Comparison of ENCODE assay signal across 8 cellular contexts in genomic region chrX:153933751-153934472, GRCh38. TPM values are rescaled to one million over a fixed set of nuclear protein-coding genes. Genes with fewer than 3 reads are reported as not detected.
A peak's percentile ranks its signal among the peaks of the same experiment; 100 is the strongest.
DNase-seq lines count a peak whose midpoint lies in the region; ATAC-seq and TF ChIP-seq lines count a peak whose summit lies in the region.

No MANE protein-coding gene starts in this region.

- CTCF ChIA-PET in activated naive CD4-positive, alpha-beta T cell treated with anti-CD3 and anti-CD28 coated beads, Interleukin-2, amount 10 ng/mL, durations not matched to agents 7 days and 5 days (lab: Charles Lee) = interaction anchor here (2.2 to 14.7 kb wide), 2 partner anchors 9 to 14 kb away, joined by 7 to 241 read pairs; partner anchors contain the start of gene RENBP

- H3K4me3 Mint-ChIP-seq in activated naive CD4-positive, alpha-beta T cell treated with anti-CD3 and anti-CD28 coated beads, Interleukin-2, amount 10 ng/mL, durations not matched to agents 7 days and 5 days = peak overlapping the region; percentile 83

- no peak for TF ChIP-seq POLR2A in transverse colon (IDR thresholded peaks at IDR 0.05)

- peak overlapping the region in 1 of 2 donors; percentile 67 for H3K27ac ChIP-seq in left lung
- peak overlapping the region; percentile 68 to 87 (median 72) for H3K27ac ChIP-seq in transverse colon

- H3K9me3 Mint-ChIP-seq in activated naive CD4-positive, alpha-beta T cell treated with anti-CD3 and anti-CD28 coated beads, Interleukin-2, amount 10 ng/mL, durations not matched to agents 7 days and 5 days = no peaks in the 10 kb centered on the region
- no peaks in the 10 kb centered on the region for H3K9me3 Mint-ChIP-seq in activated naive CD4-positive, alpha-beta T cell treated with anti-CD3 and anti-CD28 coated beads, Interleukin-2, amount 50 U/mL, for 72 hours

- 32 to 45% methylated on average over 5 to 13 of the region's 14 CpGs for WGBS in transverse colon (ENCODE audit: low coverage in 1 of 2), 2 donors

- H3K27me3 ChIP-seq in left lung = no peaks in the 10 kb centered on the region
- no peaks in the 10 kb centered on the region for H3K27me3 ChIP-seq in transverse colon

- H3K27ac Mint-ChIP-seq in activated naive CD4-positive, alpha-beta T cell treated with anti-CD3 and anti-CD28 coated beads, Interleukin-2, amount 10 ng/mL, durations not matched to agents 7 days and 5 days = peak overlapping the region; percentile 76
- H3K27ac Mint-ChIP-seq in activated naive CD4-positive, alpha-beta T cell treated with anti-CD3 and anti-CD28 coated beads, Interleukin-2, amount 50 U/mL, for 72 hours = peak overlapping the region; percentile 32 to 84

- TF ChIP-seq CTCF in left lung (IDR thresholded peaks at IDR 0.05) (no peak), transverse colon (IDR thresholded peaks at IDR 0.05) (no peak), GM20000 (IDR thresholded peaks at IDR 0.05; ENCODE audit: extremely low read depth, missing control alignments) (no peak)

- H3K9me3 ChIP-seq in left lung = no peaks in the 10 kb centered on the region
- H3K9me3 ChIP-seq in transverse colon = no peaks in the 10 kb centered on the region

- TF ChIP-seq EP300 in transverse colon (IDR thresholded peaks at IDR 0.05; ENCODE audit: low read depth) = no peak

- no peak for DNase-seq in activated naive CD4-positive, alpha-beta T cell treated with anti-CD3 and anti-CD28 coated beads, Interleukin-2, amount 10 ng/mL, durations not matched to agents 7 days and 5 days
- no peak for DNase-seq in activated naive CD4-positive, alpha-beta T cell (lab: John Stamatoyannopoulos, UW)
- DNase-seq in activated naive CD4-positive, alpha-beta T cell treated with anti-CD3 and anti-CD28 coated beads, Interleukin-2, amount 50 U/mL, for 72 hours (ENCODE audit: low spot score in 2 of 2) = no peak
- DNase-seq in left lung (no peak), transverse colon (no peak), hippocampal formation (lab: John Stamatoyannopoulos, UW) (no peak), GM20000 (ENCODE audit: low spot score) (no peak)

- H3K4me3 ChIP-seq in left lung (peak overlapping the region; percentile 53 to 65), transverse colon (peak overlapping the region; percentile 50 to 88 (median 75))

- intact Hi-C loops in left lung (cut with DNase I) = no loop called here
- intact Hi-C loops in transverse colon (cut with DNase I; ENCODE audit: low total_unique reads) = no loop called here

- peaks cover 11 to 31% of the 10 kb centered on the region in 2 donors for H3K4me1 ChIP-seq in left lung
- peaks cover 3 to 22% (median 14%) of the 10 kb centered on the region in 4 donors for H3K4me1 ChIP-seq in transverse colon

- no peak for ATAC-seq in activated naive CD4-positive, alpha-beta T cell treated with anti-CD3 and anti-CD28 coated beads, Interleukin-2, amount 50 U/mL, for 72 hours
- ATAC-seq in left lung (no peak), GM19463 (IDR thresholded peaks at IDR 0.05; ENCODE audit: unreplicated experiment) (no peak)

- H3K27me3 Mint-ChIP-seq in activated naive CD4-positive, alpha-beta T cell treated with anti-CD3 and anti-CD28 coated beads, Interleukin-2, amount 10 ng/mL, durations not matched to agents 7 days and 5 days = no peaks in the 10 kb centered on the region

- H3K36me3 Mint-ChIP-seq in activated naive CD4-positive, alpha-beta T cell treated with anti-CD3 and anti-CD28 coated beads, Interleukin-2, amount 10 ng/mL, durations not matched to agents 7 days and 5 days = peaks cover 13% of the 10 kb centered on the region
- H3K36me3 Mint-ChIP-seq in activated naive CD4-positive, alpha-beta T cell treated with anti-CD3 and anti-CD28 coated beads, Interleukin-2, amount 50 U/mL, for 72 hours = peaks cover 6 to 13% of the 10 kb centered on the region in 2 donors

- H3K36me3 ChIP-seq in left lung (peaks cover 0 to 35% of the 10 kb centered on the region in 2 donors), transverse colon (no peaks in the 10 kb centered on the region)

- peaks cover 35% of the 10 kb centered on the region for H3K4me1 Mint-ChIP-seq in activated naive CD4-positive, alpha-beta T cell treated with anti-CD3 and anti-CD28 coated beads, Interleukin-2, amount 10 ng/mL, durations not matched to agents 7 days and 5 days

- in situ Hi-C loops in transverse colon (cut with MboI; ENCODE audit: low pct_ligation_motif_present in 1 of 4, low pct_unique_long_range_greater_than_20kb in 1 of 4, low sequenced_read_pairs in 3 of 4) = loop anchor here in 1 of 4 donors (25.0 kb wide), 2 partner anchors 147 to 972 kb away; partner anchors contain the start of genes IDH3G, SRPK3 and SSR4

RNA-seq across cellular contexts. Expression of gene NAA10, which starts 0.9 kb away (rescaled TPM):
- total RNA-seq in activated naive CD4-positive, alpha-beta T cell treated with anti-CD3 and anti-CD28 coated beads, Interleukin-2, amount 50 U/mL, for 72 hours = 100 to 1,000 TPM in 1 of 2 donors, 10 to 100 TPM in 1; 97.9 to 129 TPM
- 100 to 1,000 TPM in 1 of 2 donors, 10 to 100 TPM in 1; 87.5 to 105 TPM for total RNA-seq in left lung
- 10 to 100 TPM; 29.9 to 57.2 (median 47.4) TPM for total RNA-seq in transverse colon

RNA-seq across cellular contexts. Expression of gene ARHGAP4, which starts 7.8 kb away (rescaled TPM):
- 100 to 1,000 TPM in 1 of 2 donors, 10 to 100 TPM in 1; 90.0 to 138 TPM for total RNA-seq in activated naive CD4-positive, alpha-beta T cell treated with anti-CD3 and anti-CD28 coated beads, Interleukin-2, amount 50 U/mL, for 72 hours
- total RNA-seq in left lung (10 to 100 TPM; 35.6 to 96.2 TPM), transverse colon (10 to 100 TPM; 44.9 to 52.4 (median 49.9) TPM)

RNA-seq across cellular contexts. Expression of gene RENBP, which starts 10.5 kb away (rescaled TPM):
- total RNA-seq in activated naive CD4-positive, alpha-beta T cell treated with anti-CD3 and anti-CD28 coated beads, Interleukin-2, amount 50 U/mL, for 72 hours = 10 to 100 TPM; 14.8 to 16.1 TPM
- 10 to 100 TPM; 44.7 to 62.1 TPM for total RNA-seq in left lung
- 10 to 100 TPM in 1 of 4 donors, 1 to 10 TPM in 2, not detected in 1; 4.6 to 13.1 (median 7.2) TPM for total RNA-seq in transverse colon

RNA-seq across cellular contexts. Expression of gene AVPR2, which starts 29.4 kb away (rescaled TPM):
- total RNA-seq in activated naive CD4-positive, alpha-beta T cell treated with anti-CD3 and anti-CD28 coated beads, Interleukin-2, amount 50 U/mL, for 72 hours = not detected
- total RNA-seq in left lung (1 to 10 TPM in 1 of 2 donors, under 1 TPM in 1; 0.87 to 1.3 TPM), transverse colon (10 to 100 TPM in 1 of 4 donors, 1 to 10 TPM in 1, under 1 TPM in 1, not detected in 1; 0.41 to 72.2 (median 9.8) TPM)

RNA-seq across cellular contexts. Expression of gene HCFC1, which starts 37.7 kb away (rescaled TPM):
- 100 to 1,000 TPM in 1 of 2 donors, 10 to 100 TPM in 1; 95.9 to 102 TPM for total RNA-seq in activated naive CD4-positive, alpha-beta T cell treated with anti-CD3 and anti-CD28 coated beads, Interleukin-2, amount 50 U/mL, for 72 hours
- total RNA-seq in left lung (10 to 100 TPM; 46.6 to 58.1 TPM), transverse colon (10 to 100 TPM; 34.0 to 68.5 (median 49.8) TPM)
